Comparison of ENCODE assay signal across 35 cellular contexts in the genomic region with DNA sequence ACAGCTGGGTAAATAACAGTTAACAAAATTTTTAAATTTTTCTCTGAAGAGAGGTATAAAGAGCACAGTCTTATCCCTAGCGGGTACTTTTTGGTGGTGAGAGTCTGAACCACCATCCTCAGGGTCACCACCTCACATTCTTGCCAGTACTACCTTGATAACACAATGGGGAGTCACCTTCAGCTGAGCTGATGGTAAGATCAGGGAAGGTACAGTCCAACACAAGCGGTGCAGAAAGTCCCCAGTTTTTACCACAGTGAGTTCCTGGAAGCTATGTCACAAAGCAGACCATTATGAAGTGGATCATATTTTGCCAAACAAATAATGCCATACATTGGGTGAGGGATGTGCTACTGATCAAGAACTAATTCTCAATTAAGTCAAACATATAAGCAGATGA.
"Had no signal": no experiment of that assay in that cellular context is flagged by ENCODE, and none has a peak within 500 bp of the region (broad histone marks: within the 10 kb centered on the region; RNA-seq: fewer than 3 reads in every experiment).

No MANE protein-coding gene starts in this region.

- H3K36me3 Mint-ChIP-seq: activated CD8-positive, alpha-beta memory T cell treated with anti-CD3 and anti-CD28 coated beads, Interleukin-2, amount 10 ng/mL, durations not matched to agents 7 days and 5 days; brain; WTC11 had no signal

- H3K36me3 ChIP-seq: ascending aorta had no signal

- H3K4me1 ChIP-seq: ascending aorta had no signal

- ATAC-seq: activated CD4-positive, alpha-beta T cell treated with anti-CD3 and anti-CD28 coated beads for 36 hours; activated CD4-positive, CD25-positive, alpha-beta regulatory T cell treated with anti-CD3 and anti-CD28 coated beads, Interleukin-2, amount 50 U/mL, for 24 hours; activated CD8-positive, alpha-beta memory T cell treated with anti-CD3 and anti-CD28 coated beads, Interleukin-2, amount 10 ng/mL, durations not matched to agents 7 days and 5 days; activated CD8-positive, alpha-beta T cell treated with anti-CD3 and anti-CD28 coated beads, Interleukin-2, amount 10 ng/mL, durations not matched to agents 7 days and 5 days; activated naive CD8-positive, alpha-beta T cell treated with anti-CD3 and anti-CD28 coated beads, Interleukin-2, amount 50 U/mL, for 24 hours; WTC11 had no signal

- H3K27ac ChIP-seq: ascending aorta, VCaP had no signal

- H3K9me3 ChIP-seq: ascending aorta had no signal

- H3K4me3 ChIP-seq: ascending aorta had no signal

- DNase-seq: activated CD4-positive, alpha-beta memory T cell treated with anti-CD3 and anti-CD28 coated beads, Interleukin-2, amount 10 ng/mL, durations not matched to agents 7 days and 5 days; activated CD4-positive, alpha-beta T cell treated with anti-CD3 and anti-CD28 coated beads for 1 hour; activated CD4-positive, alpha-beta T cell treated with anti-CD3 and anti-CD28 coated beads for 36 hours; activated CD4-positive, alpha-beta T cell treated with anti-CD3 and anti-CD28 coated beads for 48 hours; activated CD4-positive, alpha-beta T cell treated with anti-CD3 and anti-CD28 coated beads, Interleukin-2, amount 10 ng/mL, durations not matched to agents 7 days and 5 days; activated CD4-positive, alpha-beta T cell treated with anti-CD3 and anti-CD28 coated beads, Interleukin-2, amount 50 U/mL, for 48 hours; activated CD4-positive, CD25-positive, alpha-beta regulatory T cell; activated CD8-positive, alpha-beta memory T cell treated with anti-CD3 and anti-CD28 coated beads for 24 hours; activated CD8-positive, alpha-beta memory T cell treated with anti-CD3 and anti-CD28 coated beads, Interleukin-2, amount 10 ng/mL, durations not matched to agents 7 days and 5 days; activated CD8-positive, alpha-beta memory T cell treated with anti-CD3 and anti-CD28 coated beads, Interleukin-2, amount 50 U/mL, for 48 hours; activated CD8-positive, alpha-beta T cell treated with anti-CD3 and anti-CD28 coated beads, Interleukin-2, amount 10 ng/mL, durations not matched to agents 7 days and 5 days; activated effector memory CD4-positive, alpha-beta T cell treated with Interleukin-2 at 50 U/mL for 16 hours; activated gamma-delta T cell; activated naive CD4-positive, alpha-beta T cell treated with anti-CD3 and anti-CD28 coated beads, Interleukin-2, amount 50 U/mL, for 16 hours; activated naive CD4-positive, alpha-beta T cell treated with Interleukin-2 at 50 U/mL for 16 hours; activated naive CD8-positive, alpha-beta T cell treated with anti-CD3 and anti-CD28 coated beads, Interleukin-2, amount 10 ng/mL, durations not matched to agents 7 days and 5 days; activated naive CD8-positive, alpha-beta T cell treated with anti-CD3 and anti-CD28 coated beads, Interleukin-2, amount 50 U/mL, for 24 hours; activated T-cell treated with anti-CD3 and anti-CD28 coated beads, Interleukin-2, amount 50 U/mL, for 24 hours; activated T-cell treated with anti-CD3 and anti-CD28 coated beads, Interleukin-2, amount 50 U/mL, for 48 hours; amygdala; anterior cingulate cortex; central memory CD4-positive, alpha-beta T cell; SW 1271; T-helper 1 cell; T-helper 2 cell; T-helper 9 cell had no signal

- H3K4me1 Mint-ChIP-seq: brain had no signal

- H3K9me3 Mint-ChIP-seq: activated CD4-positive, alpha-beta memory T cell treated with anti-CD3 and anti-CD28 coated beads, Interleukin-2, amount 10 ng/mL, durations not matched to agents 7 days and 5 days; activated CD4-positive, alpha-beta T cell treated with anti-CD3 and anti-CD28 coated beads, Interleukin-2, amount 10 ng/mL, durations not matched to agents 7 days and 5 days; activated naive CD8-positive, alpha-beta T cell treated with anti-CD3 and anti-CD28 coated beads, Interleukin-2, amount 10 ng/mL, durations not matched to agents 7 days and 5 days; activated naive CD8-positive, alpha-beta T cell treated with anti-CD3 and anti-CD28 coated beads, Interleukin-2, amount 50 U/mL, for 24 hours; activated T-cell treated with anti-CD3 and anti-CD28 coated beads, Interleukin-2, amount 50 U/mL, for 24 hours; activated T-helper 2 cell treated with anti-CD3 and anti-CD28 coated beads, Interferon-gamma antibody, Interleukin-2, Interleukin-4, amounts not matched to agents 10 μg/mL and 5 μg/mL and 100 μg/mL, durations not matched to agents 14 hours and 24 hours and 36 hours; brain; T-helper 1 cell treated with Interleukin-12 subunit alpha and Interleukin-12 subunit beta and Interleukin-4 antibody, amounts not matched to agents 30 μg/mL and 1 μg/mL, for 36 hours; T-helper 2 cell treated with Interferon-gamma antibody and Interleukin-4, amounts not matched to agents 5 μg/mL and 100 μg/mL, for 36 hours; WTC11 had no signal

- H3K27ac Mint-ChIP-seq: activated CD4-positive, alpha-beta memory T cell treated with anti-CD3 and anti-CD28 coated beads, Interleukin-2, amount 10 ng/mL, durations not matched to agents 7 days and 5 days; activated CD4-positive, alpha-beta T cell treated with anti-CD3 and anti-CD28 coated beads for 36 hours; activated CD4-positive, alpha-beta T cell treated with anti-CD3 and anti-CD28 coated beads, Interleukin-2, amount 10 ng/mL, durations not matched to agents 7 days and 5 days; activated CD8-positive, alpha-beta memory T cell treated with anti-CD3 and anti-CD28 coated beads, Interleukin-2, amount 10 ng/mL, durations not matched to agents 7 days and 5 days; activated CD8-positive, alpha-beta T cell treated with anti-CD3 and anti-CD28 coated beads, Interleukin-2, amount 10 ng/mL, durations not matched to agents 7 days and 5 days; activated naive CD8-positive, alpha-beta T cell; activated naive CD8-positive, alpha-beta T cell treated with anti-CD3 and anti-CD28 coated beads, Interleukin-2, amount 10 ng/mL, durations not matched to agents 7 days and 5 days; activated naive CD8-positive, alpha-beta T cell treated with anti-CD3 and anti-CD28 coated beads, Interleukin-2, amount 50 U/mL, for 24 hours; activated T-cell treated with anti-CD3 and anti-CD28 coated beads, Interleukin-2, amount 50 U/mL, for 24 hours; activated T-helper 2 cell treated with anti-CD3 and anti-CD28 coated beads, Interferon-gamma antibody, Interleukin-2, Interleukin-4, amounts not matched to agents 10 μg/mL and 5 μg/mL and 100 μg/mL, durations not matched to agents 14 hours and 24 hours and 36 hours; brain; T-helper 1 cell treated with Interleukin-12 subunit alpha and Interleukin-12 subunit beta and Interleukin-4 antibody, amounts not matched to agents 30 μg/mL and 1 μg/mL, for 36 hours; T-helper 2 cell treated with Interferon-gamma antibody and Interleukin-4, amounts not matched to agents 5 μg/mL and 100 μg/mL, for 36 hours; WTC11 had no signal

- H3K4me3 Mint-ChIP-seq: activated CD4-positive, alpha-beta memory T cell treated with anti-CD3 and anti-CD28 coated beads, Interleukin-2, amount 10 ng/mL, durations not matched to agents 7 days and 5 days; activated CD4-positive, alpha-beta T cell treated with anti-CD3 and anti-CD28 coated beads for 36 hours; activated CD4-positive, alpha-beta T cell treated with anti-CD3 and anti-CD28 coated beads, Interleukin-2, amount 10 ng/mL, durations not matched to agents 7 days and 5 days; activated CD8-positive, alpha-beta memory T cell treated with anti-CD3 and anti-CD28 coated beads, Interleukin-2, amount 10 ng/mL, durations not matched to agents 7 days and 5 days; activated CD8-positive, alpha-beta T cell treated with anti-CD3 and anti-CD28 coated beads, Interleukin-2, amount 10 ng/mL, durations not matched to agents 7 days and 5 days; activated naive CD8-positive, alpha-beta T cell; activated naive CD8-positive, alpha-beta T cell treated with anti-CD3 and anti-CD28 coated beads, Interleukin-2, amount 10 ng/mL, durations not matched to agents 7 days and 5 days; activated naive CD8-positive, alpha-beta T cell treated with anti-CD3 and anti-CD28 coated beads, Interleukin-2, amount 50 U/mL, for 24 hours; activated T-cell treated with anti-CD3 and anti-CD28 coated beads, Interleukin-2, amount 50 U/mL, for 24 hours; brain; T-helper 1 cell treated with Interleukin-12 subunit alpha and Interleukin-12 subunit beta and Interleukin-4 antibody, amounts not matched to agents 30 μg/mL and 1 μg/mL, for 36 hours; T-helper 2 cell treated with Interferon-gamma antibody and Interleukin-4, amounts not matched to agents 5 μg/mL and 100 μg/mL, for 36 hours; WTC11 had no signal

- H3K27me3 ChIP-seq: ascending aorta had no signal

- H3K27me3 Mint-ChIP-seq: activated naive CD8-positive, alpha-beta T cell had no signal
